ENCODE assay signal across 23 cellular contexts in genomic region chr4:37516057-37516775, GRCh38.
"Had no signal": no experiment of that assay in that cellular context is flagged by ENCODE, and none has a peak within 500 bp of the region (broad histone marks: within the 10 kb centered on the region; RNA-seq: fewer than 3 reads in every experiment).

No MANE protein-coding gene starts in this region.

- FAIRE-seq: bronchial epithelial cell, endothelial cell of umbilical vein had no signal

- H3K36me3 Mint-ChIP-seq: stimulated activated effector memory CD8-positive, alpha-beta T cell treated with anti-CD3 and anti-CD28 coated beads, Interleukin-12 subunit alpha, Interleukin-12 subunit beta, amount 100 ng/mL, for 72 hours had no signal

- H3K27ac Mint-ChIP-seq: activated CD4-positive, alpha-beta T cell treated with anti-CD3 and anti-CD28 coated beads, Interleukin-2, amount 10 ng/mL, durations not matched to agents 24 days and 14 days; activated CD8-positive, alpha-beta T cell treated with anti-CD3 and anti-CD28 coated beads, Interleukin-2, amount 10 ng/mL, durations not matched to agents 7 days and 5 days; dendritic cell treated with granulocyte-macrophage colony-stimulating factor and Interleukin-4, amounts not matched to agents 40 ng/mL and 50 ng/mL, for 4 days; naive thymus-derived CD8-positive, alpha-beta T cell; stimulated activated effector memory CD8-positive, alpha-beta T cell treated with anti-CD3 and anti-CD28 coated beads, Interleukin-12 subunit alpha, Interleukin-12 subunit beta, amount 100 ng/mL, for 72 hours; T-helper 2 cell treated with Interferon-gamma antibody and Interleukin-4, amounts not matched to agents 5 μg/mL and 100 μg/mL, for 36 hours had no signal

- H3K27me3 ChIP-seq: esophagus muscularis mucosa, hepatocyte, ovary, right lobe of liver, testis, upper lobe of left lung had no signal

- H3K4me3 Mint-ChIP-seq: activated CD4-positive, alpha-beta T cell treated with anti-CD3 and anti-CD28 coated beads, Interleukin-2, amount 10 ng/mL, durations not matched to agents 24 days and 14 days; activated CD8-positive, alpha-beta T cell treated with anti-CD3 and anti-CD28 coated beads, Interleukin-2, amount 10 ng/mL, durations not matched to agents 7 days and 5 days; activated T-cell treated with anti-CD3 and anti-CD28 coated beads, Interleukin-2, amount 50 U/mL, for 4 hours; dendritic cell treated with granulocyte-macrophage colony-stimulating factor and Interleukin-4, amounts not matched to agents 40 ng/mL and 50 ng/mL, for 4 days; naive thymus-derived CD8-positive, alpha-beta T cell; stimulated activated effector memory CD8-positive, alpha-beta T cell treated with anti-CD3 and anti-CD28 coated beads, Interleukin-12 subunit alpha, Interleukin-12 subunit beta, amount 100 ng/mL, for 72 hours; T-helper 2 cell treated with Interferon-gamma antibody and Interleukin-4, amounts not matched to agents 5 μg/mL and 100 μg/mL, for 36 hours had no signal

- H2AFZ ChIP-seq: hepatocyte had no signal

- H3K27me3 Mint-ChIP-seq: activated CD4-positive, alpha-beta T cell treated with anti-CD3 and anti-CD28 coated beads, Interleukin-2, amount 10 ng/mL, durations not matched to agents 24 days and 14 days; dendritic cell treated with granulocyte-macrophage colony-stimulating factor and Interleukin-4, amounts not matched to agents 40 ng/mL and 50 ng/mL, for 4 days had no signal

- H3K4me1 ChIP-seq: esophagus muscularis mucosa, lower lobe of right lung, right lobe of liver, testis, upper lobe of left lung had no signal

- DNase-seq: activated CD4-positive, alpha-beta T cell treated with anti-CD3 and anti-CD28 coated beads, Interleukin-2, amount 10 ng/mL, durations not matched to agents 24 days and 14 days; activated CD8-positive, alpha-beta T cell treated with anti-CD3 and anti-CD28 coated beads, Interleukin-2, amount 10 ng/mL, durations not matched to agents 7 days and 5 days; activated effector memory CD4-positive, alpha-beta T cell treated with Interleukin-2 at 50 U/mL for 16 hours; activated naive CD4-positive, alpha-beta T cell treated with anti-CD3 and anti-CD28 coated beads, Interleukin-2, amount 50 U/mL, for 16 hours; activated T-cell treated with anti-CD3 and anti-CD28 coated beads, Interleukin-2, amount 50 U/mL, for 4 hours; effector CD8-positive, alpha-beta T cell; foreskin fibroblast; islet precursor cell; lower lobe of right lung; naive thymus-derived CD8-positive, alpha-beta T cell; ovary; right lobe of liver; stimulated activated CD4-positive, alpha-beta T cell treated with anti-CD3 and anti-CD28 coated beads, Interleukin-4, amount 100 ng/mL, for 1 hour; testis; upper lobe of left lung had no signal

- H3K27ac ChIP-seq: esophagus muscularis mucosa, hepatocyte, lower lobe of right lung, ovary, right lobe of liver, testis, upper lobe of left lung had no signal

- H3K36me3 ChIP-seq: esophagus muscularis mucosa, lower lobe of right lung, ovary, right lobe of liver, upper lobe of left lung had no signal

- H3K9me3 ChIP-seq: ovary, right lobe of liver, testis had no signal

- H3K4me3 ChIP-seq: esophagus muscularis mucosa, hepatocyte, lower lobe of right lung, ovary, right lobe of liver, smooth muscle cell, testis, upper lobe of left lung had no signal

- ATAC-seq: activated CD8-positive, alpha-beta T cell treated with anti-CD3 and anti-CD28 coated beads, Interleukin-2, amount 10 ng/mL, durations not matched to agents 7 days and 5 days; activated T-cell treated with anti-CD3 and anti-CD28 coated beads, Interleukin-2, amount 50 U/mL, for 4 hours; lower lobe of right lung; naive thymus-derived CD8-positive, alpha-beta T cell; right lobe of liver; stimulated activated effector memory CD8-positive, alpha-beta T cell treated with anti-CD3 and anti-CD28 coated beads, Interleukin-12 subunit alpha, Interleukin-12 subunit beta, amount 100 ng/mL, for 72 hours had no signal

- H3K4me1 Mint-ChIP-seq: activated CD4-positive, alpha-beta T cell treated with anti-CD3 and anti-CD28 coated beads, Interleukin-2, amount 10 ng/mL, durations not matched to agents 24 days and 14 days; naive thymus-derived CD8-positive, alpha-beta T cell; stimulated activated effector memory CD8-positive, alpha-beta T cell treated with anti-CD3 and anti-CD28 coated beads, Interleukin-12 subunit alpha, Interleukin-12 subunit beta, amount 100 ng/mL, for 72 hours had no signal

- H3K4me2 ChIP-seq: hepatocyte, smooth muscle cell had no signal
